1 cellular context compared by ENCODE assay signal in genomic region chr4:57430706-57431105, GRCh38.
TF ChIP-seq lines count a peak whose summit lies in the region.

No MANE protein-coding gene starts in this region.

TF ChIP-seq in HepG2, 621 proteins besides CTCF, POLR2A, EP300 and RAD21 (continued from another document and continues in another):
- peak; percentile 82 for TF ChIP-seq SALL1 (CRISPR knock-in tag; IDR thresholded peaks at IDR 0.05)
- no peak for TF ChIP-seq ZNF24 (IDR thresholded peaks at IDR 0.05)
- TF ChIP-seq FOXJ3 (CRISPR knock-in tag; IDR thresholded peaks at IDR 0.05; ENCODE audit: borderline replicate concordance), result peak; percentile 75; the same call in 1 of the 2 replicates
- peak; percentile 62; the same call in 1 of the 2 replicates for TF ChIP-seq NCOA2 (CRISPR knock-in tag; IDR thresholded peaks at IDR 0.05)
- TF ChIP-seq HNF4A (CRISPR knock-in tag; IDR thresholded peaks at IDR 0.05), result peak; percentile 48
- no peak for TF ChIP-seq ZC3H4 (CRISPR knock-in tag; IDR thresholded peaks at IDR 0.05; ENCODE audit: borderline replicate concordance)
- 0 out of 2 replicates have a peak, but pooled peaks have one; percentile 27 for TF ChIP-seq FOXK1 (CRISPR knock-in tag; IDR thresholded peaks at IDR 0.05; ENCODE audit: borderline replicate concordance, low read depth)
- no peak for TF ChIP-seq ZBTB7A (CRISPR knock-in tag; IDR thresholded peaks at IDR 0.05)
- no peak for TF ChIP-seq JDP2 (CRISPR knock-in tag; IDR thresholded peaks at IDR 0.05; ENCODE audit: borderline replicate concordance)
- TF ChIP-seq TERF1 (CRISPR knock-in tag; IDR thresholded peaks at IDR 0.05), result no peak
- TF ChIP-seq HDAC2 (CRISPR knock-in tag; IDR thresholded peaks at IDR 0.05), result peak; percentile 23; the same call in 1 of the 2 replicates
- peak; percentile 55; the same call in 1 of the 2 replicates for TF ChIP-seq MIER3 (CRISPR knock-in tag; IDR thresholded peaks at IDR 0.05; ENCODE audit: borderline replicate concordance)
- peak; percentile 40; the same call in 1 of the 2 replicates for TF ChIP-seq FOSL2 (CRISPR knock-in tag; IDR thresholded peaks at IDR 0.05)
- TF ChIP-seq NR3C1 (CRISPR knock-in tag; IDR thresholded peaks at IDR 0.05), result no peak
- TF ChIP-seq, protein P1, sequence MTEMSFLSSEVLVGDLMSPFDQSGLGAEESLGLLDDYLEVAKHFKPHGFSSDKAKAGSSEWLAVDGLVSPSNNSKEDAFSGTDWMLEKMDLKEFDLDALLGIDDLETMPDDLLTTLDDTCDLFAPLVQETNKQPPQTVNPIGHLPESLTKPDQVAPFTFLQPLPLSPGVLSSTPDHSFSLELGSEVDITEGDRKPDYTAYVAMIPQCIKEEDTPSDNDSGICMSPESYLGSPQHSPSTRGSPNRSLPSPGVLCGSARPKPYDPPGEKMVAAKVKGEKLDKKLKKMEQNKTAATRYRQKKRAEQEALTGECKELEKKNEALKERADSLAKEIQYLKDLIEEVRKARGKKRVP (CRISPR knock-in tag; IDR thresholded peaks at IDR 0.05), result 0 out of 4 replicates have a peak, but pooled peaks of 1 of the 2 experiments have one; percentile 30
- 0 out of 2 replicates have a peak, but pooled peaks have one; percentile 21 for TF ChIP-seq HDAC1 (CRISPR knock-in tag; IDR thresholded peaks at IDR 0.05)
- peak; percentile 46 for TF ChIP-seq ZMYM4 (CRISPR knock-in tag; IDR thresholded peaks at IDR 0.05)
- peak; percentile 71; the same call in 1 of the 2 replicates for TF ChIP-seq MLXIP (CRISPR knock-in tag; IDR thresholded peaks at IDR 0.05; ENCODE audit: borderline replicate concordance)
- TF ChIP-seq, protein P2, sequence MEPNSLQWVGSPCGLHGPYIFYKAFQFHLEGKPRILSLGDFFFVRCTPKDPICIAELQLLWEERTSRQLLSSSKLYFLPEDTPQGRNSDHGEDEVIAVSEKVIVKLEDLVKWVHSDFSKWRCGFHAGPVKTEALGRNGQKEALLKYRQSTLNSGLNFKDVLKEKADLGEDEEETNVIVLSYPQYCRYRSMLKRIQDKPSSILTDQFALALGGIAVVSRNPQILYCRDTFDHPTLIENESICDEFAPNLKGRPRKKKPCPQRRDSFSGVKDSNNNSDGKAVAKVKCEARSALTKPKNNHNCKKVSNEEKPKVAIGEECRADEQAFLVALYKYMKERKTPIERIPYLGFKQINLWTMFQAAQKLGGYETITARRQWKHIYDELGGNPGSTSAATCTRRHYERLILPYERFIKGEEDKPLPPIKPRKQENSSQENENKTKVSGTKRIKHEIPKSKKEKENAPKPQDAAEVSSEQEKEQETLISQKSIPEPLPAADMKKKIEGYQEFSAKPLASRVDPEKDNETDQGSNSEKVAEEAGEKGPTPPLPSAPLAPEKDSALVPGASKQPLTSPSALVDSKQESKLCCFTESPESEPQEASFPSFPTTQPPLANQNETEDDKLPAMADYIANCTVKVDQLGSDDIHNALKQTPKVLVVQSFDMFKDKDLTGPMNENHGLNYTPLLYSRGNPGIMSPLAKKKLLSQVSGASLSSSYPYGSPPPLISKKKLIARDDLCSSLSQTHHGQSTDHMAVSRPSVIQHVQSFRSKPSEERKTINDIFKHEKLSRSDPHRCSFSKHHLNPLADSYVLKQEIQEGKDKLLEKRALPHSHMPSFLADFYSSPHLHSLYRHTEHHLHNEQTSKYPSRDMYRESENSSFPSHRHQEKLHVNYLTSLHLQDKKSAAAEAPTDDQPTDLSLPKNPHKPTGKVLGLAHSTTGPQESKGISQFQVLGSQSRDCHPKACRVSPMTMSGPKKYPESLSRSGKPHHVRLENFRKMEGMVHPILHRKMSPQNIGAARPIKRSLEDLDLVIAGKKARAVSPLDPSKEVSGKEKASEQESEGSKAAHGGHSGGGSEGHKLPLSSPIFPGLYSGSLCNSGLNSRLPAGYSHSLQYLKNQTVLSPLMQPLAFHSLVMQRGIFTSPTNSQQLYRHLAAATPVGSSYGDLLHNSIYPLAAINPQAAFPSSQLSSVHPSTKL (CRISPR knock-in tag; IDR thresholded peaks at IDR 0.05), result peak; percentile 87
- 0 out of 2 replicates have a peak, but pooled peaks have one; percentile 23 for TF ChIP-seq CEBPG (CRISPR knock-in tag; IDR thresholded peaks at IDR 0.05)
- peak; percentile 56 for TF ChIP-seq BHLHE40 (IDR thresholded peaks at IDR 0.05; ENCODE audit: low read length)
- TF ChIP-seq, protein P3, sequence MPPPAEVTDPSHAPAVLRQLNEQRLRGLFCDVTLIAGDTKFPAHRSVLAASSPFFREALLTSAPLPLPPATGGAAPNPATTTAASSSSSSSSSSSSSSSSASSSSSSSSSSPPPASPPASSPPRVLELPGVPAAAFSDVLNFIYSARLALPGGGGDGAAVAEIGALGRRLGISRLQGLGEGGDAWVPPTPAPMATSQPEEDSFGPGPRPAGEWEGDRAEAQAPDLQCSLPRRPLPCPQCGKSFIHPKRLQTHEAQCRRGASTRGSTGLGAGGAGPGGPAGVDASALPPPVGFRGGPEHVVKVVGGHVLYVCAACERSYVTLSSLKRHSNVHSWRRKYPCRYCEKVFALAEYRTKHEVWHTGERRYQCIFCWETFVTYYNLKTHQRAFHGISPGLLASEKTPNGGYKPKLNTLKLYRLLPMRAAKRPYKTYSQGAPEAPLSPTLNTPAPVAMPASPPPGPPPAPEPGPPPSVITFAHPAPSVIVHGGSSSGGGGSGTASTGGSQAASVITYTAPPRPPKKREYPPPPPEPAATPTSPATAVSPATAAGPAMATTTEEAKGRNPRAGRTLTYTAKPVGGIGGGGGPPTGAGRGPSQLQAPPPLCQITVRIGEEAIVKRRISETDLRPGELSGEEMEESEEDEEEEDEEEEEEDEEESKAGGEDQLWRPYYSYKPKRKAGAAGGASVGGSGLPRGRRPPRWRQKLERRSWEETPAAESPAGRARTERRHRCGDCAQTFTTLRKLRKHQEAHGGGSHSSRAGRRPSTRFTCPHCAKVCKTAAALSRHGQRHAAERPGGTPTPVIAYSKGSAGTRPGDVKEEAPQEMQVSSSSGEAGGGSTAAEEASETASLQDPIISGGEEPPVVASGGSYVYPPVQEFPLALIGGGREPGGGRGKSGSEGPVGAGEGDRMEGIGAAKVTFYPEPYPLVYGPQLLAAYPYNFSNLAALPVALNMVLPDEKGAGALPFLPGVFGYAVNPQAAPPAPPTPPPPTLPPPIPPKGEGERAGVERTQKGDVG (CRISPR knock-in tag; IDR thresholded peaks at IDR 0.05; ENCODE audit: borderline replicate concordance), result no peak
- TF ChIP-seq SIX1 (CRISPR knock-in tag; IDR thresholded peaks at IDR 0.05; ENCODE audit: borderline replicate concordance), result no peak
- TF ChIP-seq HMG20A (CRISPR knock-in tag; IDR thresholded peaks at IDR 0.05; ENCODE audit: borderline replicate concordance), result peak; percentile 69; the same call in 1 of the 2 replicates
- TF ChIP-seq PLSCR1 (CRISPR knock-in tag; IDR thresholded peaks at IDR 0.05; ENCODE audit: borderline replicate concordance), result no peak
- no peak for TF ChIP-seq HCFC1 (IDR thresholded peaks at IDR 0.05; ENCODE audit: low read depth, low read length)
- no peak for TF ChIP-seq PHF21A (CRISPR knock-in tag; IDR thresholded peaks at IDR 0.05)
- TF ChIP-seq KDM3A (CRISPR knock-in tag; IDR thresholded peaks at IDR 0.05; ENCODE audit: low read depth), result 0 out of 2 replicates have a peak, but pooled peaks have one; percentile 46
- 0 out of 2 replicates have a peak, but pooled peaks have one; percentile 15 for TF ChIP-seq RXRB (CRISPR knock-in tag; IDR thresholded peaks at IDR 0.05; ENCODE audit: borderline replicate concordance)
- no peak for TF ChIP-seq HNF4G (IDR thresholded peaks at IDR 0.05; ENCODE audit: borderline replicate concordance, low read depth, low read length)
- TF ChIP-seq HNF4G (CRISPR knock-in tag; IDR thresholded peaks at IDR 0.05; ENCODE audit: borderline replicate concordance, low read depth), result no peak
- TF ChIP-seq ISL2 (CRISPR knock-in tag; IDR thresholded peaks at IDR 0.05), result peak; percentile 27; the same call in 1 of the 2 replicates
- no peak for TF ChIP-seq TBX3 (IDR thresholded peaks at IDR 0.05; ENCODE audit: borderline replicate concordance)
- peak; percentile 72 for TF ChIP-seq GATAD2A (CRISPR knock-in tag; IDR thresholded peaks at IDR 0.05)
- TF ChIP-seq SOX6 (IDR thresholded peaks at IDR 0.05), result no peak
- peak; percentile 57; the same call in 1 of the 2 replicates for TF ChIP-seq SOX6 (CRISPR knock-in tag; IDR thresholded peaks at IDR 0.05)
- TF ChIP-seq HHEX (CRISPR knock-in tag; IDR thresholded peaks at IDR 0.05), result 0 out of 2 replicates have a peak, but pooled peaks have one; percentile 13
- no peak for TF ChIP-seq ZNF556 (CRISPR knock-in tag; IDR thresholded peaks at IDR 0.05; ENCODE audit: borderline replicate concordance)
- no peak for TF ChIP-seq HNRNPL (IDR thresholded peaks at IDR 0.05; ENCODE audit: low read depth, low read length)
- no peak for TF ChIP-seq NFRKB (IDR thresholded peaks at IDR 0.05)
- TF ChIP-seq, protein P4, sequence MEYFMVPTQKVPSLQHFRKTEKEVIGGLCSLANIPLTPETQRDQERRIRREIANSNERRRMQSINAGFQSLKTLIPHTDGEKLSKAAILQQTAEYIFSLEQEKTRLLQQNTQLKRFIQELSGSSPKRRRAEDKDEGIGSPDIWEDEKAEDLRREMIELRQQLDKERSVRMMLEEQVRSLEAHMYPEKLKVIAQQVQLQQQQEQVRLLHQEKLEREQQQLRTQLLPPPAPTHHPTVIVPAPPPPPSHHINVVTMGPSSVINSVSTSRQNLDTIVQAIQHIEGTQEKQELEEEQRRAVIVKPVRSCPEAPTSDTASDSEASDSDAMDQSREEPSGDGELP (IDR thresholded peaks at IDR 0.05; ENCODE audit: borderline replicate concordance, low read depth), result 0 out of 2 replicates have a peak, but pooled peaks have one; percentile 11
- TF ChIP-seq HNRNPLL (IDR thresholded peaks at IDR 0.05; ENCODE audit: low read depth, low read length, poor library complexity, severe bottlenecking), result no peak
- TF ChIP-seq FOXP1 (IDR thresholded peaks at IDR 0.05), result no peak
- TF ChIP-seq FOXP1 (CRISPR knock-in tag; IDR thresholded peaks at IDR 0.05), result peak; percentile 85
- 0 out of 2 replicates have a peak, but pooled peaks have one; percentile 21 for TF ChIP-seq GATAD1 (CRISPR knock-in tag; IDR thresholded peaks at IDR 0.05)
- TF ChIP-seq ZNF609 (CRISPR knock-in tag; IDR thresholded peaks at IDR 0.05; ENCODE audit: borderline replicate concordance), result 0 out of 2 replicates have a peak, but pooled peaks have one; percentile 20
- TF ChIP-seq ELF3 (CRISPR knock-in tag; IDR thresholded peaks at IDR 0.05), result peak; percentile 69
